ENCODE assay signal across 8 cellular contexts in the genomic region with DNA sequence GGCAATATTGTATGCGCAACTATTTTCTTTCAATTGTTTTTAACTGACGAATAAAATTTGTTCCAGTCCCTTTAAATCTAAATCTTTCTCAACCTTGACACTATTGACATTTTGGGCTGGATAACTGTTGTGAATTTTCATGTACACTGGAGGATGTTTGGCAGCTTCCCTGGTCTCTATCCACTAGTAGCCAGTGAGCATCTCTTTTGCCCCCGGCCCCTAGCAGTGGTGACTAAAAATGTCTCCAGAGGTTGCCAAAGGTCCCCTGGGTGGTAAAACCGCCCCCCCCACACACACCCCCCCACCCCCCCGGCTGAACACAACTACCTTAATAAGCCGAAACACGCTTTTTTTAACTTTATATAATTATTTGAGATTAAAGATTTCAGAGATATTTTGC. TPM values are rescaled to one million over a fixed set of nuclear protein-coding genes. Genes with fewer than 3 reads are reported as not detected.
DNase-seq lines count a peak whose midpoint lies in the region; ATAC-seq and TF ChIP-seq lines count a peak whose summit lies in the region.

No MANE protein-coding gene starts in this region.

- no peak overlapping the region for H3K14ac ChIP-seq in mesenchymal stem cell (ENCODE audit: low read length in 2 of 2)

- H3K18ac ChIP-seq in mesenchymal stem cell (ENCODE audit: low read depth in 1 of 2, low read length in 2 of 2): no peak overlapping the region

- no peaks in the 10 kb centered on the region for H3K9me3 ChIP-seq in HCT116 (ENCODE audit: control insufficient read depth in 1 of 2, insufficient read depth in 1 of 2, low read depth in 1 of 2, low read length in 2 of 2)
- H3K9me3 ChIP-seq in ascending aorta: peaks cover 0 to 4% of the 10 kb centered on the region in 2 donors
- peaks cover under 1% of the 10 kb centered on the region for H3K9me3 ChIP-seq in mesenchymal stem cell (ENCODE audit: control insufficient read depth, low read length)
- no peaks in the 10 kb centered on the region for H3K9me3 ChIP-seq in adrenal gland (replicated peaks in 1 of 3)

- H3K9ac ChIP-seq in HCT116 (ENCODE audit: low read length) (peak overlapping the region; percentile 73), mesenchymal stem cell (ENCODE audit: low read length) (peak overlapping the region; percentile 85)

- no peak overlapping the region for H3K23ac ChIP-seq in mesenchymal stem cell (ENCODE audit: low read length in 2 of 2)

- no peak overlapping the region for H2AK5ac ChIP-seq in mesenchymal stem cell (ENCODE audit: low read length, severe bottlenecking)

- H3K27me3 ChIP-seq in ACC112 (ENCODE audit: insufficient read depth, low read length) (no peaks in the 10 kb centered on the region), HCT116 (ENCODE audit: insufficient read depth, low read length) (no peaks in the 10 kb centered on the region), ascending aorta (no peaks in the 10 kb centered on the region), mesenchymal stem cell (ENCODE audit: control insufficient read depth in 1 of 2, insufficient read depth in 1 of 2, low read length in 2 of 2) (no peaks in the 10 kb centered on the region), adrenal gland (no peaks in the 10 kb centered on the region)

- intact Hi-C loops in HCT116 (cut with micrococcal nuclease) (no loop called here), ascending aorta (cut with DNase I) (loop anchor here (5.0 kb wide), 1 partner anchor 50 kb away; no protein-coding TSS in a partner anchor), adrenal gland (cut with DNase I) (no loop called here)

- H2AFZ ChIP-seq in ACC112 (ENCODE audit: low read length, unreplicated experiment) (peak overlapping the region; percentile 6), HCT116 (ENCODE audit: low read depth, low read length, poor library complexity, severe bottlenecking) (no peak overlapping the region), mesenchymal stem cell (ENCODE audit: low read depth, low read length) (no peak overlapping the region)

- H3K36me3 ChIP-seq in ACC112 (ENCODE audit: insufficient read depth, low read length): peaks cover 28% of the 10 kb centered on the region
- H3K36me3 ChIP-seq in HCT116 (ENCODE audit: control insufficient read depth in 1 of 2, insufficient read depth in 2 of 2, low read length in 2 of 2): no peaks in the 10 kb centered on the region; a peak in 1 of 4 replicates
- H3K36me3 ChIP-seq in ascending aorta: no peaks in the 10 kb centered on the region
- H3K36me3 ChIP-seq in mesenchymal stem cell (ENCODE audit: control insufficient read depth in 1 of 2, insufficient read depth in 2 of 2, low read depth in 1 of 2, low read length in 2 of 2): no peaks in the 10 kb centered on the region
- no peaks in the 10 kb centered on the region for H3K36me3 ChIP-seq in adrenal gland (replicated peaks in 1 of 2)

- WGBS in mesenchymal stem cell: 60% methylated on average over 1 of the region's 7 CpGs
- 14 to 44% (median 30%) methylated on average over 5 to 7 of the region's 7 CpGs for WGBS in adrenal gland, 4 donors

- H3K4me1 ChIP-seq in ACC112 (ENCODE audit: control insufficient read depth, insufficient read depth, low read length, unreplicated experiment): peaks cover 23% of the 10 kb centered on the region
- H3K4me1 ChIP-seq in HCT116 (ENCODE audit: control insufficient read depth in 1 of 2, insufficient read depth in 2 of 2, low read length in 2 of 2): peaks cover 0 to 3% of the 10 kb centered on the region in 2 experiments; a peak in 2 of 4 replicates
- no peaks in the 10 kb centered on the region for H3K4me1 ChIP-seq in ascending aorta
- H3K4me1 ChIP-seq in mesenchymal stem cell (ENCODE audit: control insufficient read depth, insufficient read depth, low read depth, low read length): no peaks in the 10 kb centered on the region
- H3K4me1 ChIP-seq in adrenal gland (replicated peaks in 1 of 2): peaks cover 0 to 7% of the 10 kb centered on the region in 2 donors

- RAD21 ChIA-PET in HCT116 (lab: Charles Lee; ENCODE audit: low non-redundant PET in 1 of 2, low total read pairs in 2 of 2, uncharacterized antibody in 2 of 2, unreplicated experiment in 2 of 2): no interaction called here

- POLR2A ChIA-PET in HCT116 (lab: Charles Lee): no interaction called here

- H3K4me2 ChIP-seq in HCT116 (ENCODE audit: low read length) (peak overlapping the region; percentile 75), mesenchymal stem cell (ENCODE audit: low read length, poor library complexity, severe bottlenecking) (peak overlapping the region; percentile 59)

- CTCF ChIA-PET in HCT116 (lab: Charles Lee): no interaction called here

- ATAC-seq in HCT116 (no peak), GM19351 (IDR thresholded peaks at IDR 0.05; ENCODE audit: unreplicated experiment) (no peak)

- no peak overlapping the region for H2BK12ac ChIP-seq in mesenchymal stem cell (ENCODE audit: low read length in 2 of 2)

- H2BK15ac ChIP-seq in mesenchymal stem cell (ENCODE audit: low read depth, poor library complexity, severe bottlenecking): no peak overlapping the region

- no peak overlapping the region for H2BK120ac ChIP-seq in mesenchymal stem cell (ENCODE audit: low read depth, low read length)

- H3K27ac ChIP-seq in ACC112 (ENCODE audit: low read depth, low read length) (peak overlapping the region; percentile 61), HCT116 (ENCODE audit: low read depth, low read length) (no peak overlapping the region), ascending aorta (no peak overlapping the region), mesenchymal stem cell (ENCODE audit: low read length, poor library complexity, severe bottlenecking) (no peak overlapping the region), adrenal gland (no peak overlapping the region)

- H4K20me1 ChIP-seq in HCT116 (ENCODE audit: insufficient read depth): no peaks in the 10 kb centered on the region

- no peaks in the 10 kb centered on the region for H3K9me2 ChIP-seq in HCT116 (ENCODE audit: insufficient read depth)

- H3K79me1 ChIP-seq in mesenchymal stem cell (replicated peaks; ENCODE audit: low read length, poor library complexity, severe bottlenecking): peaks cover 2% of the 10 kb centered on the region

- H3K79me2 ChIP-seq in ACC112 (ENCODE audit: control insufficient read depth, insufficient read depth, low read length, unreplicated experiment) (peaks cover 56% of the 10 kb centered on the region), HCT116 (ENCODE audit: insufficient read depth, low read length) (peaks cover 50% of the 10 kb centered on the region)

- BruUV-seq in HCT116 (replicated peaks; lab: Mats Ljungman, UMichigan): no TSS peak

- no peak overlapping the region for H4K8ac ChIP-seq in mesenchymal stem cell (ENCODE audit: low read length)

- TF ChIP-seq POLR2A in HCT116 (IDR thresholded peaks at IDR 0.05; ENCODE audit: borderline replicate concordance, extremely low read depth, insufficient read depth, insufficient read length) (no peak), adrenal gland (IDR thresholded peaks at IDR 0.05) (no peak)

- H3K4ac ChIP-seq in mesenchymal stem cell (ENCODE audit: low read depth in 1 of 2, low read length in 2 of 2): no peak overlapping the region

- TF ChIP-seq RAD21 in HCT116 (IDR thresholded peaks at IDR 0.05; ENCODE audit: low read depth): no peak

- H3K4me3 ChIP-seq in ACC112 (ENCODE audit: low read depth, low read length) (peak overlapping the region; percentile 99), HCT116 (replicated peaks in 1 of 2; ENCODE audit: low read depth in 1 of 2, low read length in 2 of 2) (peak overlapping the region; percentile 66 to 71), ascending aorta (peak overlapping the region; percentile 43 to 90), mesenchymal stem cell (ENCODE audit: insufficient read depth in 1 of 2, low read depth in 1 of 2, low read length in 2 of 2) (peak overlapping the region in 1 of 2 experiments; percentile 84), adrenal gland (peak overlapping the region in 1 of 4 donors; percentile 52)

- no peak for TF ChIP-seq CTCF in HCT116 (IDR thresholded peaks at IDR 0.05 in 2 of 3, conservative IDR thresholded peaks at IDR 0.05 in 1 of 3; ENCODE audit: borderline replicate concordance in 1 of 3, insufficient read depth in 1 of 3, low read depth in 2 of 3, low read length in 2 of 3)
- TF ChIP-seq CTCF in ascending aorta (IDR thresholded peaks at IDR 0.05): no peak
- no peak for TF ChIP-seq CTCF in adrenal gland (IDR thresholded peaks at IDR 0.05)

- H2BK5ac ChIP-seq in mesenchymal stem cell (ENCODE audit: low read depth, low read length, poor library complexity, severe bottlenecking): no peak overlapping the region

- no peak overlapping the region for H4K91ac ChIP-seq in mesenchymal stem cell (ENCODE audit: low read length)

- DNase-seq in HCT116 (ENCODE audit: low read depth, low spot score) (no peak), ascending aorta (ENCODE audit: low spot score in 2 of 2) (no peak), mesenchymal stem cell (no peak), iPS-NIHi11 (ENCODE audit: low spot score) (no peak), adrenal gland (no peak), NCI-H524 treated with DMSO at 0.1 percent for 48 hours (lab: John Stamatoyannopoulos, UW) (no peak)

TF ChIP-seq in HCT116, 20 proteins besides CTCF, POLR2A, EP300 and RAD21:
- no peak for TF ChIP-seq CBX3 (IDR thresholded peaks at IDR 0.05; ENCODE audit: low read depth)

RNA-seq across cellular contexts. Expression of a gene that starts 0.5 kb away (rescaled TPM):
- total RNA-seq in HCT116 (2021; ENCODE audit: unreplicated experiment) (11.3 TPM), ascending aorta (not detected), adrenal gland (under 1 TPM; 0.18 to 0.69 (median 0.57) TPM)
- 0.82 and 1.3 TPM in 2 replicates for polyA plus RNA-seq in HCT116 (2012)
- 0.81 TPM for polyA plus RNA-seq in mesenchymal stem cell (2013, experiment 1 of 2)
- polyA plus RNA-seq in mesenchymal stem cell (2013, experiment 2 of 2): 0.68 TPM
- polyA plus RNA-seq in adrenal gland: under 1 TPM; 0.03 to 0.73 (median 0.56) TPM

RNA-seq across cellular contexts. Expression of a gene that starts 0.9 kb away (rescaled TPM):
- total RNA-seq in HCT116 (2021; ENCODE audit: unreplicated experiment): 8.9 TPM
- polyA plus RNA-seq in HCT116 (2012): 2.5 and 2.9 TPM in 2 replicates
- 15.0 TPM for total RNA-seq in ascending aorta
- polyA plus RNA-seq in mesenchymal stem cell (2013, experiment 1 of 2): 22.0 TPM
- 22.6 TPM for polyA plus RNA-seq in mesenchymal stem cell (2013, experiment 2 of 2)
- 10 to 100 TPM in 6 of 8 donors, 1 to 10 TPM in 2; 6.2 to 29.0 (median 12.4) TPM for total RNA-seq in adrenal gland
- polyA plus RNA-seq in adrenal gland: 10 to 100 TPM in 1 of 3 donors, 1 to 10 TPM in 2; 2.8 to 17.4 (median 3.3) TPM
